Comparison of ENCODE assay signal across 25 cellular contexts in genomic region chr7:46123-46829, GRCh38.
DNase-seq lines count a peak whose midpoint lies in the region; ATAC-seq and TF ChIP-seq lines count a peak whose summit lies in the region.
"Had no signal": no experiment of that assay in that cellular context is flagged by ENCODE, and none has a peak within 500 bp of the region (broad histone marks: within the 10 kb centered on the region; RNA-seq: fewer than 3 reads in every experiment).

No MANE protein-coding gene starts in this region.

- H3K36me3 ChIP-seq in Peyer's patch (no peaks in the 10 kb centered on the region), colonic mucosa (no peaks in the 10 kb centered on the region), SK-N-SH (replicated peaks in 1 of 2; ENCODE audit: control insufficient read depth in 1 of 2, insufficient read depth in 2 of 2, low read length in 1 of 2) (no peaks in the 10 kb centered on the region)
- H3K36me3 ChIP-seq: BLaER1 treated with 17β-estradiol and CSF1 and Interleukin-3, amounts not matched to agents 10 nM and 100 nM; HAP-1; pancreas; stomach; tibial artery had no signal

- no peaks in the 10 kb centered on the region for H3K9me3 ChIP-seq in Peyer's patch
- no peaks in the 10 kb centered on the region for H3K9me3 ChIP-seq in colonic mucosa
- H3K9me3 ChIP-seq in SK-N-SH = no peaks in the 10 kb centered on the region
- H3K9me3 ChIP-seq: BLaER1 treated with 17β-estradiol and CSF1 and Interleukin-3, amounts not matched to agents 10 nM and 100 nM; HAP-1; pancreas; stomach; tibial artery had no signal

- H3K4me2 ChIP-seq in SK-N-SH = no peak overlapping the region

- intact Hi-C loops in colonic mucosa (cut with DNase I) = no loop called here

- POLR2A ChIA-PET in SK-N-SH (lab: Yijun Ruan, JAX) = no interaction called here

- H3K27ac ChIP-seq in Peyer's patch (no peak overlapping the region), colonic mucosa (no peak overlapping the region), SK-N-SH (ENCODE audit: low read depth in 2 of 2, low read length in 1 of 2) (no peak overlapping the region; a peak in 1 of 4 replicates)
- H3K27ac ChIP-seq: pancreas, stomach, tibial artery had no signal

- H2AFZ ChIP-seq in SK-N-SH (ENCODE audit: low read depth) = no peak overlapping the region

- H3K27me3 ChIP-seq in Peyer's patch = no peaks in the 10 kb centered on the region
- H3K27me3 ChIP-seq in colonic mucosa = no peaks in the 10 kb centered on the region
- peaks cover 42% of the 10 kb centered on the region for H3K27me3 ChIP-seq in SK-N-SH (ENCODE audit: insufficient read depth)
- H3K27me3 ChIP-seq: BLaER1 treated with 17β-estradiol and CSF1 and Interleukin-3, amounts not matched to agents 10 nM and 100 nM; pancreas had no signal

- CTCF ChIA-PET in SK-N-SH (lab: Yijun Ruan, JAX) = no interaction called here

- no peak for ATAC-seq in stimulated activated effector memory CD8-positive, alpha-beta T cell treated with anti-CD3 and anti-CD28 coated beads, Interleukin-12 subunit alpha, Interleukin-12 subunit beta, amount 100 ng/mL, for 72 hours
- ATAC-seq in GM18519 (IDR thresholded peaks at IDR 0.05; ENCODE audit: low FRiP score, unreplicated experiment) (no peak), HG02798 (IDR thresholded peaks at IDR 0.05; ENCODE audit: poor library complexity, unreplicated experiment) (no peak)
- ATAC-seq: activated naive CD8-positive, alpha-beta T cell treated with anti-CD3 and anti-CD28 coated beads, Interleukin-2, amount 50 U/mL, for 24 hours; esophagus mucosa; natural killer cell; pancreas had no signal

- no peaks in the 10 kb centered on the region for H3F3A ChIP-seq in SK-N-SH (replicated peaks; ENCODE audit: insufficient read depth)

- no peaks in the 10 kb centered on the region for H3K4me1 Mint-ChIP-seq in stimulated activated effector memory CD8-positive, alpha-beta T cell treated with anti-CD3 and anti-CD28 coated beads, Interleukin-12 subunit alpha, Interleukin-12 subunit beta, amount 100 ng/mL, for 72 hours
- H3K4me1 Mint-ChIP-seq: activated naive CD8-positive, alpha-beta T cell treated with anti-CD3 and anti-CD28 coated beads, Interleukin-2, amount 50 U/mL, for 24 hours; natural killer cell had no signal

- H3K4me1 ChIP-seq in Peyer's patch (no peaks in the 10 kb centered on the region), colonic mucosa (no peaks in the 10 kb centered on the region), SK-N-SH (ENCODE audit: control insufficient read depth in 1 of 2, insufficient read depth in 2 of 2, low read depth in 1 of 2, low read length in 1 of 2) (peaks cover 0 to 18% of the 10 kb centered on the region in 2 experiments; a peak in 1 of 4 replicates)
- H3K4me1 ChIP-seq: HAP-1, pancreas, stomach, tibial artery had no signal

- no peaks in the 10 kb centered on the region for H3K9me2 ChIP-seq in SK-N-SH

- H3K4me3 Mint-ChIP-seq in stimulated activated effector memory CD8-positive, alpha-beta T cell treated with anti-CD3 and anti-CD28 coated beads, Interleukin-12 subunit alpha, Interleukin-12 subunit beta, amount 100 ng/mL, for 72 hours = no peak overlapping the region
- H3K4me3 Mint-ChIP-seq: activated CD4-positive, alpha-beta T cell treated with anti-CD3 and anti-CD28 coated beads for 36 hours; activated naive CD8-positive, alpha-beta T cell treated with anti-CD3 and anti-CD28 coated beads, Interleukin-2, amount 50 U/mL, for 24 hours; activated T-cell treated with anti-CD3 and anti-CD28 coated beads, Interleukin-2, amount 50 U/mL, for 24 hours; dendritic cell treated with granulocyte-macrophage colony-stimulating factor and Interleukin-4, amounts not matched to agents 40 ng/mL and 50 ng/mL, for 4 days; natural killer cell had no signal

- no peak for TF ChIP-seq CTCF in Peyer's patch (IDR thresholded peaks at IDR 0.05)
- TF ChIP-seq CTCF in colonic mucosa (IDR thresholded peaks at IDR 0.05) = no peak
- no peak for TF ChIP-seq CTCF in SK-N-SH (IDR thresholded peaks at IDR 0.05)

- H3K4me3 ChIP-seq in Peyer's patch (no peak overlapping the region), colonic mucosa (no peak overlapping the region), SK-N-SH (ENCODE audit: low read depth in 2 of 2, low read length in 1 of 2) (no peak overlapping the region)
- H3K4me3 ChIP-seq: BLaER1 treated with 17β-estradiol and CSF1 and Interleukin-3, amounts not matched to agents 10 nM and 100 nM; HAP-1; lung; pancreas; stomach; tibial artery had no signal

- TF ChIP-seq POLR2A in Peyer's patch (IDR thresholded peaks at IDR 0.05) = no peak

- no peaks in the 10 kb centered on the region for H3K36me3 Mint-ChIP-seq in stimulated activated effector memory CD8-positive, alpha-beta T cell treated with anti-CD3 and anti-CD28 coated beads, Interleukin-12 subunit alpha, Interleukin-12 subunit beta, amount 100 ng/mL, for 72 hours
- H3K36me3 Mint-ChIP-seq: natural killer cell had no signal

- no peak overlapping the region for H3K9ac ChIP-seq in colonic mucosa (ENCODE audit: low read depth in 2 of 2, low read length in 2 of 2)
- no peak overlapping the region for H3K9ac ChIP-seq in SK-N-SH
- H3K9ac ChIP-seq: BLaER1 treated with 17β-estradiol and CSF1 and Interleukin-3, amounts not matched to agents 10 nM and 100 nM had no signal

- WGBS in SK-N-SH (ENCODE audit: low lambda C conversion rate) = 33% methylated on average over 11 of the region's 11 CpGs

- no peaks in the 10 kb centered on the region for H3K9me3 Mint-ChIP-seq in stimulated activated effector memory CD8-positive, alpha-beta T cell treated with anti-CD3 and anti-CD28 coated beads, Interleukin-12 subunit alpha, Interleukin-12 subunit beta, amount 100 ng/mL, for 72 hours
- H3K9me3 Mint-ChIP-seq: activated naive CD8-positive, alpha-beta T cell treated with anti-CD3 and anti-CD28 coated beads, Interleukin-2, amount 50 U/mL, for 24 hours; activated T-cell treated with anti-CD3 and anti-CD28 coated beads, Interleukin-2, amount 50 U/mL, for 24 hours; dendritic cell treated with granulocyte-macrophage colony-stimulating factor and Interleukin-4, amounts not matched to agents 40 ng/mL and 50 ng/mL, for 4 days; natural killer cell had no signal

- TF ChIP-seq RAD21 in SK-N-SH (IDR thresholded peaks at IDR 0.05; ENCODE audit: low read length) = no peak

- H3K79me2 ChIP-seq in SK-N-SH (ENCODE audit: insufficient read depth) = no peaks in the 10 kb centered on the region

- TF ChIP-seq EP300 in SK-N-SH (IDR thresholded peaks at IDR 0.05; ENCODE audit: borderline replicate concordance in 1 of 2, low read depth in 1 of 2, low read length in 1 of 2) = no peak

- no peaks in the 10 kb centered on the region for H4K20me1 ChIP-seq in SK-N-SH (ENCODE audit: insufficient read depth)
- H4K20me1 ChIP-seq: BLaER1 treated with 17β-estradiol and CSF1 and Interleukin-3, amounts not matched to agents 10 nM and 100 nM had no signal

- DNase-seq in Peyer's patch = peak in 2 of 3 donors; percentile 22 to 25
- DNase-seq in colonic mucosa = peak; percentile 12
- DNase-seq in mesenteric fat pad (ENCODE audit: low spot score) = peak; percentile 59
- peak; percentile 0 to 37 for DNase-seq in stimulated activated effector memory CD8-positive, alpha-beta T cell treated with anti-CD3 and anti-CD28 coated beads, Interleukin-12 subunit alpha, Interleukin-12 subunit beta, amount 100 ng/mL, for 72 hours (ENCODE audit: low spot score in 2 of 2)
- DNase-seq in SK-N-SH = no peak
- DNase-seq: activated CD4-positive, alpha-beta T cell treated with anti-CD3 and anti-CD28 coated beads for 36 hours; activated naive CD4-positive, alpha-beta T cell; activated naive CD8-positive, alpha-beta T cell treated with anti-CD3 and anti-CD28 coated beads, Interleukin-2, amount 50 U/mL, for 24 hours; central memory CD4-positive, alpha-beta T cell; DMS153; foreskin fibroblast; natural killer cell; NCI-H2029 treated with DMSO at 0.1 percent for 48 hours; NCI-H524 treated with DMSO at 0.1 percent for 48 hours; stomach; tibial artery had no signal

- H3K27ac Mint-ChIP-seq in stimulated activated effector memory CD8-positive, alpha-beta T cell treated with anti-CD3 and anti-CD28 coated beads, Interleukin-12 subunit alpha, Interleukin-12 subunit beta, amount 100 ng/mL, for 72 hours = no peak overlapping the region
- H3K27ac Mint-ChIP-seq: activated naive CD8-positive, alpha-beta T cell treated with anti-CD3 and anti-CD28 coated beads, Interleukin-2, amount 50 U/mL, for 24 hours; activated T-cell treated with anti-CD3 and anti-CD28 coated beads, Interleukin-2, amount 50 U/mL, for 24 hours; dendritic cell treated with granulocyte-macrophage colony-stimulating factor and Interleukin-4, amounts not matched to agents 40 ng/mL and 50 ng/mL, for 4 days; natural killer cell had no signal

TF ChIP-seq in SK-N-SH, 30 proteins besides CTCF, POLR2A, EP300 and RAD21 (continues in another document):
- TF ChIP-seq USF2 (IDR thresholded peaks at IDR 0.05; ENCODE audit: borderline replicate concordance, low read depth, low read length) (no peak), JUND (IDR thresholded peaks at IDR 0.05) (no peak), SMC3 (IDR thresholded peaks at IDR 0.05; ENCODE audit: low read depth, low read length) (no peak), ZBTB33 (IDR thresholded peaks at IDR 0.05; ENCODE audit: borderline replicate concordance, low read depth) (no peak), SIN3A (IDR thresholded peaks at IDR 0.05; ENCODE audit: borderline replicate concordance, low read depth, low read length) (no peak), RCOR1 (IDR thresholded peaks at IDR 0.05; ENCODE audit: low read length) (no peak), POLR2AphosphoS5 (IDR thresholded peaks at IDR 0.05; ENCODE audit: low read depth, low read length) (no peak)
